Comparison of ENCODE assay signal across 27 cellular contexts in the genomic region with DNA sequence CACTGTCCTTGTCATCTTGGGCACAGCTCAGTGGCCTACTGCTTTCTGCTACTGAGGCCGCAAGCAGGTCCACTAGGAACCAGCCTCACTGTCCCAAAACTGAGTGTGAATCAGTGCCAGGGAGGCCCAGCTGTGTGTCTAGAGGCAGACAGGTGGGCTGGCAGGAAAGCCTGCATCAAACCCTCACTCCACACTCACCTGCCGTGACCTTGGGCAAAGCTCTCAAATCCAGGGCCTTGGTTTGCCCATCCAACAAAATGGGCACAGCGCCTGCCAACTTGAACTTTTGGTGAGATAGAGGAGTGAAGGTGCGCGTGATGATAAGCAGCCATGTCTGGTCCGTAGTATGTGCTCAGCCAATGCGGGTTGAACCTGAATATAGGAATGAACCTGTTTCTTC. TPM values are rescaled to one million over a fixed set of nuclear protein-coding genes. Genes with fewer than 3 reads are reported as not detected.
DNase-seq lines count a peak whose midpoint lies in the region; ATAC-seq, FAIRE-seq and TF ChIP-seq lines count a peak whose summit lies in the region.
"Had no signal": no experiment of that assay in that cellular context is flagged by ENCODE, and none has a peak within 500 bp of the region (broad histone marks: within the 10 kb centered on the region; RNA-seq: fewer than 3 reads in every experiment).

No MANE protein-coding gene starts in this region.

- TF ChIP-seq CTCF in HepG2 (CRISPR knock-in tag; IDR thresholded peaks at IDR 0.05), result no peak
- no peak for TF ChIP-seq CTCF in right lobe of liver (IDR thresholded peaks at IDR 0.05)
- no peak for TF ChIP-seq CTCF in kidney (IDR thresholded peaks at IDR 0.05; ENCODE audit: borderline replicate concordance, extremely low read depth, insufficient read depth)

- no peak for TF ChIP-seq EP300 in HepG2 (IDR thresholded peaks at IDR 0.05; ENCODE audit: low read depth in 2 of 2, low read length in 2 of 2)
- TF ChIP-seq EP300 in HepG2 (CRISPR knock-in tag; IDR thresholded peaks at IDR 0.05; ENCODE audit: borderline replicate concordance), result no peak

- H3K79me2 ChIP-seq in HepG2 (ENCODE audit: insufficient read depth, low read length), result no peaks in the 10 kb centered on the region

- 58% methylated on average over 7 of the region's 7 CpGs for WGBS in HepG2 (ENCODE audit: low lambda C conversion rate)
- no CpG with 5 or more reads among the region's 7 CpGs for whole genome bisulfite sequencing in right lobe of liver (ENCODE audit: insufficient coverage, low coverage, low lambda C conversion rate, missing lambda C conversion rate)

- no peaks in the 10 kb centered on the region for H4K20me1 ChIP-seq in HepG2 (ENCODE audit: insufficient read depth, low read length)
- H4K20me1 ChIP-seq: BLaER1 treated with 17β-estradiol and CSF1 and Interleukin-3, amounts not matched to agents 10 nM and 100 nM had no signal

- peaks cover 3 to 33% of the 10 kb centered on the region in 2 experiments; a peak in 3 of 5 replicates for H3K27me3 ChIP-seq in HepG2 (ENCODE audit: control insufficient read depth in 1 of 2, insufficient read depth in 2 of 2, low read length in 2 of 2)
- H3K27me3 ChIP-seq in right lobe of liver, result no peaks in the 10 kb centered on the region
- H3K27me3 ChIP-seq: BE2C; BLaER1 treated with 17β-estradiol and CSF1 and Interleukin-3, amounts not matched to agents 10 nM and 100 nM had no signal

- peaks cover 12% of the 10 kb centered on the region for H3K9me3 ChIP-seq in HepG2 (ENCODE audit: low read length)
- H3K9me3 ChIP-seq in right lobe of liver, result no peaks in the 10 kb centered on the region
- H3K9me3 ChIP-seq in kidney (ENCODE audit: control insufficient read depth in 1 of 2, low read length in 2 of 2), result peaks cover 0 to 5% of the 10 kb centered on the region in 2 donors

- H3K36me3 ChIP-seq in HepG2 (replicated peaks in 1 of 2; ENCODE audit: control insufficient read depth in 1 of 2, insufficient read depth in 2 of 2, low read length in 2 of 2), result no peaks in the 10 kb centered on the region
- H3K36me3 ChIP-seq in right lobe of liver, result no peaks in the 10 kb centered on the region
- no peaks in the 10 kb centered on the region for H3K36me3 ChIP-seq in kidney (ENCODE audit: control insufficient read depth in 1 of 2, insufficient read depth in 2 of 2, low read length in 2 of 2)
- H3K36me3 ChIP-seq: BE2C; BLaER1 treated with 17β-estradiol and CSF1 and Interleukin-3, amounts not matched to agents 10 nM and 100 nM had no signal

- ATAC-seq in HepG2 (no peak), right lobe of liver (no peak), GM21825 (IDR thresholded peaks at IDR 0.05; ENCODE audit: unreplicated experiment) (no peak)
- ATAC-seq: A549, GM12878, GM23338, HCT116 had no signal

- in situ Hi-C loops in HepG2 (cut with HindIII; ENCODE audit: extremely low pct_ligation_motif_present, low pct_unique_long_range_greater_than_20kb), result no loop called here

- no peak for DNase-seq in HepG2 (ENCODE audit: low spot score)
- DNase-seq in right lobe of liver, result no peak
- DNase-seq in kidney, result peak; percentile 34
- peak; percentile 57 for DNase-seq in posterior vena cava (ENCODE audit: low spot score)
- DNase-seq in foreskin melanocyte, result no peak
- DNase-seq in NCI-H1417 (lab: John Stamatoyannopoulos, UW), result no peak
- DNase-seq: 8988T; ACHN; AML-193; BE2C; CD4-positive, alpha-beta T cell; CD8-positive, alpha-beta memory T cell; DMS 273 treated with DMSO at 0.1 percent for 48 hours; DMS79; EL; GDM1; H9 had no signal

- no peak for TF ChIP-seq RAD21 in HepG2 (CRISPR knock-in tag; IDR thresholded peaks at IDR 0.05)

- no peaks in the 10 kb centered on the region for H3K4me1 ChIP-seq in HepG2 (ENCODE audit: insufficient read depth, low read length)
- H3K4me1 ChIP-seq in right lobe of liver, result no peaks in the 10 kb centered on the region
- H3K4me1 ChIP-seq in kidney (ENCODE audit: control insufficient read depth in 1 of 2, insufficient read depth in 1 of 2, low read depth in 1 of 2, low read length in 2 of 2), result peaks cover 0 to 2% of the 10 kb centered on the region in 2 donors
- H3K4me1 ChIP-seq: BE2C had no signal

- H3K27ac ChIP-seq in HepG2 (ENCODE audit: extremely low read length, insufficient read depth, low read length), result no peak overlapping the region
- H3K27ac ChIP-seq in right lobe of liver, result no peak overlapping the region
- H3K27ac ChIP-seq in kidney (ENCODE audit: low read depth in 2 of 2, low read length in 2 of 2), result no peak overlapping the region
- H3K27ac ChIP-seq: A549; BLaER1 treated with 17β-estradiol and CSF1 and Interleukin-3, amounts not matched to agents 10 nM and 100 nM had no signal

- no peak for TF ChIP-seq POLR2A in HepG2 (IDR thresholded peaks at IDR 0.05; ENCODE audit: insufficient read depth in 1 of 2, low read depth in 2 of 2, low read length in 2 of 2)
- TF ChIP-seq POLR2A in right lobe of liver (IDR thresholded peaks at IDR 0.05), result no peak

- intact Hi-C loops in HepG2 (cut with micrococcal nuclease; ENCODE audit: unreplicated experiment) (no loop called here), right lobe of liver (cut with DNase I) (no loop called here), kidney (cut with DNase I) (no loop called here), posterior vena cava (cut with DNase I) (no loop called here)

- CTCF ChIA-PET in HepG2 (lab: Yijun Ruan, JAX; ENCODE audit: low intra/inter-chr PET ratio, low total read pairs), result no interaction called here

- H3K4me2 ChIP-seq in HepG2 (ENCODE audit: low read depth, low read length), result no peak overlapping the region
- H3K4me2 ChIP-seq: A549; BLaER1 treated with 17β-estradiol and CSF1 and Interleukin-3, amounts not matched to agents 10 nM and 100 nM; GM23338 had no signal

- H3K9ac ChIP-seq in HepG2 (ENCODE audit: insufficient read depth, low read depth, low read length), result no peak overlapping the region
- H3K9ac ChIP-seq in kidney (ENCODE audit: low read length in 2 of 2), result no peak overlapping the region
- H3K9ac ChIP-seq: BLaER1 treated with 17β-estradiol and CSF1 and Interleukin-3, amounts not matched to agents 10 nM and 100 nM had no signal

- H3K4me3 ChIP-seq in HepG2 (replicated peaks in 1 of 3; ENCODE audit: insufficient read depth in 1 of 3, low read depth in 2 of 3, low read length in 3 of 3) (no peak overlapping the region), right lobe of liver (no peak overlapping the region), kidney (ENCODE audit: low read length in 2 of 2) (no peak overlapping the region)
- H3K4me3 ChIP-seq: A549; BLaER1 treated with 17β-estradiol and CSF1 and Interleukin-3, amounts not matched to agents 10 nM and 100 nM; GM12878; GM23338 had no signal

- POLR2A ChIA-PET in HepG2 (lab: Yijun Ruan, JAX), result no interaction called here

- no TSS peak for BruUV-seq in HepG2 (replicated peaks; lab: Mats Ljungman, UMichigan)

- H2AFZ ChIP-seq in HepG2 (ENCODE audit: low read length), result no peak overlapping the region
- H2AFZ ChIP-seq: GM23338 had no signal

- FAIRE-seq in HepG2 (lab: Jason Lieb, UNC) (no peak), kidney (lab: Jason Lieb, UNC) (no peak)
- FAIRE-seq: A549, D721Med, GM12878, GM19239 had no signal

TF ChIP-seq in HepG2, 621 proteins besides CTCF, POLR2A, EP300 and RAD21:
- TF ChIP-seq ZNF629 (CRISPR knock-in tag; conservative IDR thresholded peaks at IDR 0.05) (peak; percentile 85), FOSL2 (CRISPR knock-in tag; IDR thresholded peaks at IDR 0.05) (no peak)

RNA-seq across cellular contexts. Expression of gene ATP2C2, which starts 14.8 kb away (rescaled TPM):
- total RNA-seq in HepG2 (2016; rRNA removed; fragmentation: Illumina TruSeq; extraction: Trizol), result not detected in 2 replicates
- not detected in 2 replicates for total RNA-seq in HepG2 (2016; cell fraction: cytosol; rRNA removed; fragmentation: Illumina TruSeq; extraction: Trizol; ENCODE audit: low read depth)
- not detected in 2 replicates for total RNA-seq in HepG2 (2016; cell fraction: insoluble cytoplasmic fraction; rRNA removed; fragmentation: Illumina TruSeq; extraction: Trizol)
- not detected in 2 replicates for total RNA-seq in HepG2 (2016; cell fraction: membrane; rRNA removed; fragmentation: Illumina TruSeq; extraction: Trizol)
- not detected in 2 replicates for total RNA-seq in HepG2 (2016; cell fraction: nucleus; rRNA removed; fragmentation: Illumina TruSeq; extraction: Trizol)
- 0.05 and 0.07 TPM in 2 replicates for polyA plus RNA-seq in HepG2 (2011; rRNA removed)
- 0.04 and 0.06 TPM in 2 replicates for polyA plus RNA-seq in HepG2 (2011; cell fraction: cytosol; rRNA removed)
- 0.29 and 0.54 TPM in 2 replicates for polyA plus RNA-seq in HepG2 (2011; cell fraction: nucleus; rRNA removed)
- polyA plus RNA-seq in HepG2 (2012), result 0.12 and 0.41 TPM in 2 replicates
- not detected in 2 replicates for polyA plus RNA-seq in HepG2 (2016; cell fraction: cytosol; fragmentation: Illumina TruSeq; extraction: Trizol; ENCODE audit: low read depth)
- polyA plus RNA-seq in HepG2 (2016; cell fraction: insoluble cytoplasmic fraction; fragmentation: Illumina TruSeq; extraction: Trizol; ENCODE audit: low read depth), result not detected in 2 replicates
- polyA plus RNA-seq in HepG2 (2016; cell fraction: membrane; fragmentation: Illumina TruSeq; extraction: Trizol; ENCODE audit: low read depth), result not detected in 2 replicates
- polyA plus RNA-seq in HepG2 (2016; cell fraction: nucleus; fragmentation: Illumina TruSeq; extraction: Trizol; ENCODE audit: insufficient read depth, low read depth), result not detected in 2 replicates
- polyA minus RNA-seq in HepG2 (2011; rRNA and poly(A)+ RNA removed; ENCODE audit: low replicate concordance), result not detected in 2 replicates
- polyA minus RNA-seq in HepG2 (2011; cell fraction: cytosol; rRNA and poly(A)+ RNA removed), result not detected in 2 replicates
- not detected in 2 replicates for polyA minus RNA-seq in HepG2 (2011; cell fraction: nucleus; rRNA and poly(A)+ RNA removed)
- under 1 TPM in 4 of 6 experiments, not detected in 2; 0.18 to 0.51 (median 0.32) TPM for total RNA-seq in right lobe of liver
- 2.2 TPM for total RNA-seq in kidney
- polyA plus RNA-seq in kidney (ENCODE audit: insufficient read depth, low read depth, low replicate concordance), result 2.6 TPM
- total RNA-seq in posterior vena cava, result under 1 TPM; 0.10 to 0.19 TPM
- total RNA-seq: CD4-positive, alpha-beta T cell; CD8-positive, alpha-beta memory T cell; GM12878; H4 had no signal
- polyA plus RNA-seq: CD14-positive monocyte; CD8-positive, alpha-beta memory T cell had no signal

Comparison
In these comparisons a context has a peak if more than half of its experiments do, and no peak if none do; other contexts are left out.
1. DNase-seq: peak in kidney (single experiment) and posterior vena cava (single experiment); none in HepG2 (single experiment), right lobe of liver (0 of 3), foreskin melanocyte (single experiment) and NCI-H1417 (0 of 3).